In the genomic region with DNA sequence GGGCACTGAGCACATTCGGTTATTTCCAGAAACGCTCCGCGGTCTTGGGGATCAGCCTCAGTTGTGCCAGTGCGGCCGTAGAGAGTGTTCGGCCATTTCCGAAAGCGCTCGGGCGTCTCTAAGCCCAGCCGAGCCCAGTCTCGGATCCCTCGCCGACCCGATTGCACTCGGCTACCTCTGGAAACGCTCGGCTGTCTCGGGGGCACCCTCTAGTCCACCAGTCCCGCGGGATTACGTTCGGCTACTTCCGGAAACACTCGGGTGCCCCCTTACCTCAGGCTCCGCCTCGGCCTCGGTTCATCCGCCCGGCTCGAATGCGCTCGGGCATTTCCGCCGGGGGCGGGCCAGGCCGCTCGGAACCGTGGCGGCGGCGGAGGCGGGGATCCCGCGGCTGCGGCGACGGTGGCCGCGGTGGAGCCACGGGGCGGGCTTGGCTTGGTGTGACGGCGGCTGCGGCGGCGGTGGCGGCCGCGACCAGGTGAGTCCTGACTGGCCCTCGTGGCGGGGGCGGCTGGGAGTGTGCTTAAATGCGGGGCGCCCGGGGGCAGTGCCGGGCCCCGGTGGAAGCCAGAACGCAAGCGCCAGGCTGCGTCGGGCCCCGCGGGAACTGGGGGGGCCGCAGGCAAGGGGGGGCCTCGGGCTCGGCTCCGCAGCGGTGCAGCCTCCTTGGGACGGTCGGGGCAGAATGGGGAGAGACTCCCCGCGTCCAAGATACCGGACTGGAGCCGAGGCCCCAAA, we compare ENCODE assay signal across 1 cellular context.
TF ChIP-seq lines count a peak whose summit lies in the region.

TSS of gene PIK3R2 (plus strand) at position 347 of the 738 bp plus-strand sequence. CDS start 2,717 bp downstream, outside the sequence.

TF ChIP-seq in H1, 55 proteins besides CTCF, POLR2A, EP300 and RAD21:
- peak; percentile 38; the same call in 1 of the 2 replicates for TF ChIP-seq MAX (IDR thresholded peaks at IDR 0.05)
- TF ChIP-seq MAFK (IDR thresholded peaks at IDR 0.05; ENCODE audit: low read depth, low read length) = no peak
- TF ChIP-seq, protein P1, sequence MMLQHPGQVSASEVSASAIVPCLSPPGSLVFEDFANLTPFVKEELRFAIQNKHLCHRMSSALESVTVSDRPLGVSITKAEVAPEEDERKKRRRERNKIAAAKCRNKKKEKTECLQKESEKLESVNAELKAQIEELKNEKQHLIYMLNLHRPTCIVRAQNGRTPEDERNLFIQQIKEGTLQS (IDR thresholded peaks at IDR 0.05; ENCODE audit: insufficient read depth, low read depth, low read length) = no peak
- TF ChIP-seq BRCA1 (IDR thresholded peaks at IDR 0.05; ENCODE audit: low read depth, low read length) = peak; percentile 81
- TF ChIP-seq CHD2 (IDR thresholded peaks at IDR 0.05; ENCODE audit: low read length) = peak; percentile 95
- 0 out of 2 replicates have a peak, but pooled peaks have one; percentile 10 for TF ChIP-seq TBP (IDR thresholded peaks at IDR 0.05; ENCODE audit: low read depth, low read length)
- TF ChIP-seq JUND (IDR thresholded peaks at IDR 0.05; ENCODE audit: low read length) = no peak
- TF ChIP-seq, protein P2, sequence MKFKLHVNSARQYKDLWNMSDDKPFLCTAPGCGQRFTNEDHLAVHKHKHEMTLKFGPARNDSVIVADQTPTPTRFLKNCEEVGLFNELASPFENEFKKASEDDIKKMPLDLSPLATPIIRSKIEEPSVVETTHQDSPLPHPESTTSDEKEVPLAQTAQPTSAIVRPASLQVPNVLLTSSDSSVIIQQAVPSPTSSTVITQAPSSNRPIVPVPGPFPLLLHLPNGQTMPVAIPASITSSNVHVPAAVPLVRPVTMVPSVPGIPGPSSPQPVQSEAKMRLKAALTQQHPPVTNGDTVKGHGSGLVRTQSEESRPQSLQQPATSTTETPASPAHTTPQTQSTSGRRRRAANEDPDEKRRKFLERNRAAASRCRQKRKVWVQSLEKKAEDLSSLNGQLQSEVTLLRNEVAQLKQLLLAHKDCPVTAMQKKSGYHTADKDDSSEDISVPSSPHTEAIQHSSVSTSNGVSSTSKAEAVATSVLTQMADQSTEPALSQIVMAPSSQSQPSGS (IDR thresholded peaks at IDR 0.05; ENCODE audit: low read length) = no peak
- no peak for TF ChIP-seq KDM5A (IDR thresholded peaks at IDR 0.05; ENCODE audit: low read length)
- TF ChIP-seq KDM4A (IDR thresholded peaks at IDR 0.05; ENCODE audit: low read depth, low read length, severe bottlenecking) = peak; percentile 80
- TF ChIP-seq E2F6 (IDR thresholded peaks at IDR 0.05) = no peak; the same call in 1 of the 2 replicates
- TF ChIP-seq RBBP5 (IDR thresholded peaks at IDR 0.05; ENCODE audit: borderline replicate concordance, low read depth, low read length) = no peak
- TF ChIP-seq POU5F1 (IDR thresholded peaks at IDR 0.05; ENCODE audit: low read depth, low read length) = no peak
- peak; percentile 18; the same call in 1 of the 2 replicates for TF ChIP-seq POLR2AphosphoS5 (IDR thresholded peaks at IDR 0.05; ENCODE audit: low read depth, low read length)
- TF ChIP-seq TAF1 (IDR thresholded peaks at IDR 0.05; ENCODE audit: low read depth, low read length) = peak; percentile 13
- TF ChIP-seq CREB1 (IDR thresholded peaks at IDR 0.05) = peak; percentile 30; the same call in 1 of the 2 replicates
- TF ChIP-seq SRF (IDR thresholded peaks at IDR 0.05; ENCODE audit: low read depth, low read length) = no peak
- no peak for TF ChIP-seq KDM1A (IDR thresholded peaks at IDR 0.05; ENCODE audit: borderline replicate concordance, low read length)
- TF ChIP-seq PHF8 (conservative IDR thresholded peaks at IDR 0.05; ENCODE audit: low read depth, low read length) = peak; percentile 74
